14 cellular contexts compared by ENCODE assay signal in genomic region chr12:27161458-27162228, GRCh38.
A peak's percentile ranks its signal among the peaks of the same experiment; 100 is the strongest.
DNase-seq lines count a peak whose midpoint lies in the region; ATAC-seq lines count a peak whose summit lies in the region.
"Had no signal": no experiment of that assay in that cellular context is flagged by ENCODE, and none has a peak within 500 bp of the region (broad histone marks: within the 10 kb centered on the region; RNA-seq: fewer than 3 reads in every experiment).

No MANE protein-coding gene starts in this region.

- H3K36me3 Mint-ChIP-seq in activated T-cell treated with anti-CD3 and anti-CD28 coated beads, Interleukin-2, amount 50 U/mL, for 24 hours (ENCODE audit: low read depth): no peaks in the 10 kb centered on the region

- H3K27ac Mint-ChIP-seq in activated T-cell treated with anti-CD3 and anti-CD28 coated beads, Interleukin-2, amount 50 U/mL, for 24 hours: no peak overlapping the region
- H3K27ac Mint-ChIP-seq: nephron; stimulated activated naive CD8-positive, alpha-beta T cell treated with anti-CD3 and anti-CD28 coated beads, Interleukin-15, Interleukin-2, amounts not matched to agents 100 ng/mL and 50 ng/mL, for 24 hours had no signal

- H3K9me3 Mint-ChIP-seq in activated T-cell treated with anti-CD3 and anti-CD28 coated beads, Interleukin-2, amount 50 U/mL, for 24 hours: peaks cover 5% of the 10 kb centered on the region
- H3K9me3 Mint-ChIP-seq: stimulated activated naive CD8-positive, alpha-beta T cell treated with anti-CD3 and anti-CD28 coated beads, Interleukin-15, Interleukin-2, amounts not matched to agents 100 ng/mL and 50 ng/mL, for 24 hours had no signal

- ATAC-seq in GM18508 (IDR thresholded peaks at IDR 0.05; ENCODE audit: insufficient read depth, unreplicated experiment) (peak; percentile 76), GM21786 (IDR thresholded peaks at IDR 0.05; ENCODE audit: unreplicated experiment) (peak; percentile 80), HG03469 (IDR thresholded peaks at IDR 0.05; ENCODE audit: unreplicated experiment) (peak; percentile 62), left colon (peak; percentile 28), GM19328 (IDR thresholded peaks at IDR 0.05; ENCODE audit: unreplicated experiment) (no peak)
- ATAC-seq: Right ventricle myocardium inferior had no signal

- peaks cover 4% of the 10 kb centered on the region for H3K4me1 Mint-ChIP-seq in activated T-cell treated with anti-CD3 and anti-CD28 coated beads, Interleukin-2, amount 50 U/mL, for 24 hours (ENCODE audit: low read depth)

- DNase-seq in left colon (no peak), NCI-H524 (lab: John Stamatoyannopoulos, UW) (no peak), germinal center (ENCODE audit: low spot score) (no peak)
- no peak for DNase-seq in activated T-cell treated with anti-CD3 and anti-CD28 coated beads, Interleukin-2, amount 50 U/mL, for 24 hours
- DNase-seq: Caco-2; NCI-H2029; stimulated activated CD4-positive, alpha-beta T cell treated with anti-CD3 and anti-CD28 coated beads, Interleukin-15, amount 100 ng/mL, for 24 hours had no signal

- no peaks in the 10 kb centered on the region for H3K27me3 Mint-ChIP-seq in activated T-cell treated with anti-CD3 and anti-CD28 coated beads, Interleukin-2, amount 50 U/mL, for 24 hours
- H3K27me3 Mint-ChIP-seq: stimulated activated naive CD8-positive, alpha-beta T cell treated with anti-CD3 and anti-CD28 coated beads, Interleukin-15, Interleukin-2, amounts not matched to agents 100 ng/mL and 50 ng/mL, for 24 hours had no signal

- no peak overlapping the region for H3K4me3 Mint-ChIP-seq in activated T-cell treated with anti-CD3 and anti-CD28 coated beads, Interleukin-2, amount 50 U/mL, for 24 hours
- H3K4me3 Mint-ChIP-seq: nephron; stimulated activated naive CD8-positive, alpha-beta T cell treated with anti-CD3 and anti-CD28 coated beads, Interleukin-15, Interleukin-2, amounts not matched to agents 100 ng/mL and 50 ng/mL, for 24 hours had no signal

- intact Hi-C loops in left colon (cut with DNase I, micrococcal nuclease): no loop called here
